ENCODE assay signal across 10 cellular contexts in genomic region chr11:36441610-36442208, GRCh38.
DNase-seq lines count a peak whose midpoint lies in the region; ATAC-seq and TF ChIP-seq lines count a peak whose summit lies in the region.
"Had no signal": no experiment of that assay in that cellular context is flagged by ENCODE, and none has a peak within 500 bp of the region (broad histone marks: within the 10 kb centered on the region; RNA-seq: fewer than 3 reads in every experiment).

No MANE protein-coding gene starts in this region.

- peaks cover 0 to 4% (median 0%) of the 10 kb centered on the region in 3 donors for H3K27me3 Mint-ChIP-seq in immature natural killer cell (ENCODE audit: low read depth in 3 of 3)

- no peaks in the 10 kb centered on the region for H3K4me1 ChIP-seq in prostate gland (replicated peaks)

- WGBS in prostate gland, result 100% methylated on average over 2 of the region's 2 CpGs

- peak overlapping the region; percentile 51 to 88 (median 84) for H3K27ac Mint-ChIP-seq in immature natural killer cell
- H3K27ac Mint-ChIP-seq: activated CD4-positive, alpha-beta T cell treated with anti-CD3 and anti-CD28 coated beads, Interleukin-2, amount 10 ng/mL, durations not matched to agents 7 days and 5 days had no signal

- ATAC-seq in GM18861 (IDR thresholded peaks at IDR 0.05; ENCODE audit: unreplicated experiment), result peak; percentile 95
- peak; percentile 97 for ATAC-seq in GM21360 (IDR thresholded peaks at IDR 0.05; ENCODE audit: unreplicated experiment)
- peak; percentile 85 for ATAC-seq in HG03060 (IDR thresholded peaks at IDR 0.05; ENCODE audit: low read depth, unreplicated experiment)
- ATAC-seq: esophagus mucosa, left cardiac atrium had no signal

- H3K4me1 Mint-ChIP-seq in immature natural killer cell, result peaks cover 83 to 94% of the 10 kb centered on the region in 2 donors

- H3K4me3 Mint-ChIP-seq in immature natural killer cell, result peak overlapping the region in 1 of 5 donors; percentile 41
- H3K4me3 Mint-ChIP-seq: activated CD4-positive, alpha-beta T cell treated with anti-CD3 and anti-CD28 coated beads, Interleukin-2, amount 10 ng/mL, durations not matched to agents 7 days and 5 days had no signal

- no peak for TF ChIP-seq CTCF in prostate gland (IDR thresholded peaks at IDR 0.05)

- H3K36me3 ChIP-seq in prostate gland, result no peaks in the 10 kb centered on the region

- H3K36me3 Mint-ChIP-seq in immature natural killer cell, result peaks cover 30 to 76% (median 52%) of the 10 kb centered on the region in 3 donors

- H3K9me3 Mint-ChIP-seq in immature natural killer cell, result no peaks in the 10 kb centered on the region

- TF ChIP-seq POLR2A in prostate gland (IDR thresholded peaks at IDR 0.05), result no peak

- H3K4me3 ChIP-seq in prostate gland, result no peak overlapping the region

- peaks cover 2% of the 10 kb centered on the region for H3K27me3 ChIP-seq in prostate gland (replicated peaks; ENCODE audit: insufficient read depth)

- no peak overlapping the region for H3K27ac ChIP-seq in prostate gland

- DNase-seq in immature natural killer cell (no peak), prostate gland (ENCODE audit: low spot score) (no peak), NCI-H1105 treated with DMSO at 0.1 percent for 48 hours (lab: John Stamatoyannopoulos, UW) (no peak), NCI-H510A treated with DMSO at 0.1 percent for 48 hours (lab: John Stamatoyannopoulos, UW) (no peak)
- DNase-seq: activated CD4-positive, alpha-beta T cell treated with anti-CD3 and anti-CD28 coated beads, Interleukin-2, amount 10 ng/mL, durations not matched to agents 7 days and 5 days; left cardiac atrium had no signal

- intact Hi-C loops in prostate gland (cut with DNase I), result no loop called here

- H3K9me3 ChIP-seq in prostate gland, result no peaks in the 10 kb centered on the region
